9 cellular contexts compared by ENCODE assay signal in the genomic region with DNA sequence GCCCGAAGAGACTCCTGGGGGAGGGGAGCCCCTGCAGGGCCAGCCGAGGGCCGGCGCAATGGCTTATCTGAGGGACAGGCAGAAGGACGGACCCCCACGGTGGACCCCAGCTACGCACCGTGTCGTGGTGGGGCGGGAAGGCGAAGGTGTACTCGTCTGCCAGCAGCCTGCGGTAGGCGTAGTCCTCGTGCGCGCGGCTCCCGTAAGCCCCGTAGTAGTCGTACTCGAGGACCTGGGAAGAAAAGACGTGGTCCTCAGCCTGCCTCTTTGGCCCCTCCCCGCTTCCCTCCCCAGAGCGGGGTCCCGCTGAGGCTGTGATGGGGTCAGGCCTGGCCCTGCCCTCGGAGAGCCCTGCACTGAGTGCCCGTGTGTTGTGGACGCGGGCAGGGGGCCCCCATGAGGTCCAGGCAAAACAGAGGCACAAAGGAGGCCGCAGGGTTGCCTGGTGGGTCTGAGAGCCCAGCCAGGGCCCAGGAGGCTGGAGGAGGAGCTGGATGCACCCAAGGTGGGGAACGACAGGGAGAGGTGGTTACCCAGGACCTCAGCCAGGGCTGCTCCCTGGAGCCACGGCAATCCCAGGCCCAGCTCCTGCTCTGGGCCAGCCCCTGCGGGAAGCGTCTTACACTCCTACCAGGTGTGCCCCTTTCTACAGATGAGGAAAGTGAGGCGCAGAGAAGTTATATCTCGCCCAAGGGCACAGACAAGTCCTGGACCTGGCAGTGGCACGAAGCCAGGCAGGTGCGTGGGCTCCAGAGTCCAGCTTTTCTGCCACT. TPM values are rescaled to one million over a fixed set of nuclear protein-coding genes. Genes with fewer than 3 reads are reported as not detected.
A peak's percentile ranks its signal among the peaks of the same experiment; 100 is the strongest.
DNase-seq lines count a peak whose midpoint lies in the region; ATAC-seq, FAIRE-seq and TF ChIP-seq lines count a peak whose summit lies in the region.
"Had no signal": no experiment of that assay in that cellular context is flagged by ENCODE, and none has a peak within 500 bp of the region (broad histone marks: within the 10 kb centered on the region; RNA-seq: fewer than 3 reads in every experiment).

No MANE protein-coding gene starts in this region.

- peak overlapping the region; percentile 64 to 97 for H3K18ac ChIP-seq in mesenchymal stem cell (ENCODE audit: low read depth in 1 of 2, low read length in 2 of 2)

- peak; percentile 19 to 33 for ATAC-seq in activated T-cell treated with anti-CD3 and anti-CD28 coated beads, Interleukin-2, amount 50 U/mL, for 4 hours
- no peak for ATAC-seq in HG03432 (IDR thresholded peaks at IDR 0.05; ENCODE audit: unreplicated experiment)

- FAIRE-seq in astrocyte (lab: Jason Lieb, UNC): no peak
- no peak for FAIRE-seq in HTR-8/SVneo (lab: Jason Lieb, UNC)

- no peaks in the 10 kb centered on the region for H3K9me3 Mint-ChIP-seq in activated T-cell treated with anti-CD3 and anti-CD28 coated beads, Interleukin-2, amount 50 U/mL, for 4 hours
- no peaks in the 10 kb centered on the region for H3K9me3 Mint-ChIP-seq in astrocyte (ENCODE audit: unreplicated experiment)

- H3K4me1 ChIP-seq in astrocyte (ENCODE audit: insufficient read depth, low read length) (peaks cover 29% of the 10 kb centered on the region), mesenchymal stem cell (ENCODE audit: control insufficient read depth, insufficient read depth, low read depth, low read length) (peaks cover 11% of the 10 kb centered on the region), transverse colon (peaks cover 0 to 10% (median 6%) of the 10 kb centered on the region in 4 donors)

- H3K27ac Mint-ChIP-seq in astrocyte (ENCODE audit: unreplicated experiment): no peak overlapping the region

- H3K4ac ChIP-seq in mesenchymal stem cell (ENCODE audit: low read depth in 1 of 2, low read length in 2 of 2): peak overlapping the region; percentile 80 to 85

- H3K9me3 ChIP-seq in astrocyte (ENCODE audit: insufficient read depth, low read depth, low read length) (no peaks in the 10 kb centered on the region), mesenchymal stem cell (ENCODE audit: control insufficient read depth, low read length) (no peaks in the 10 kb centered on the region), transverse colon (no peaks in the 10 kb centered on the region)

- TF ChIP-seq EP300 in transverse colon (IDR thresholded peaks at IDR 0.05; ENCODE audit: low read depth): no peak

- H3K4me3 Mint-ChIP-seq in activated T-cell treated with anti-CD3 and anti-CD28 coated beads, Interleukin-2, amount 50 U/mL, for 4 hours: peak overlapping the region; percentile 81
- H3K4me3 Mint-ChIP-seq in astrocyte (ENCODE audit: unreplicated experiment): no peak overlapping the region

- peak overlapping the region; percentile 99 for H4K8ac ChIP-seq in mesenchymal stem cell (ENCODE audit: low read length)

- H3K9ac ChIP-seq in astrocyte (ENCODE audit: low read length) (peak overlapping the region; percentile 63), mesenchymal stem cell (ENCODE audit: low read length) (peak overlapping the region; percentile 58)

- H3K4me3 ChIP-seq in astrocyte (ENCODE audit: insufficient read depth, low read depth, low read length): no peak overlapping the region
- H3K4me3 ChIP-seq in mesenchymal stem cell (ENCODE audit: insufficient read depth in 1 of 2, low read depth in 1 of 2, low read length in 2 of 2): peak overlapping the region; percentile 7 to 41
- H3K4me3 ChIP-seq in transverse colon: peak overlapping the region in 2 of 4 donors; percentile 20 to 26

- TF ChIP-seq CTCF in astrocyte (IDR thresholded peaks at IDR 0.05; ENCODE audit: insufficient read depth, low read depth, low read length) (no peak), transverse colon (IDR thresholded peaks at IDR 0.05) (no peak)

- H3K79me1 ChIP-seq in mesenchymal stem cell (replicated peaks; ENCODE audit: low read length, poor library complexity, severe bottlenecking): no peaks in the 10 kb centered on the region

- peaks cover 42% of the 10 kb centered on the region for H3K4me1 Mint-ChIP-seq in activated T-cell treated with anti-CD3 and anti-CD28 coated beads, Interleukin-2, amount 50 U/mL, for 4 hours (ENCODE audit: low read depth)
- peaks cover 7% of the 10 kb centered on the region for H3K4me1 Mint-ChIP-seq in astrocyte (ENCODE audit: low read depth, unreplicated experiment)

- H3K27me3 ChIP-seq in astrocyte (ENCODE audit: insufficient read depth, low read length) (no peaks in the 10 kb centered on the region), mesenchymal stem cell (ENCODE audit: control insufficient read depth in 1 of 2, insufficient read depth in 1 of 2, low read length in 2 of 2) (peaks cover 20 to 24% of the 10 kb centered on the region in 2 experiments), transverse colon (peaks cover 6% of the 10 kb centered on the region)

- DNase-seq in activated T-cell treated with anti-CD3 and anti-CD28 coated beads, Interleukin-2, amount 50 U/mL, for 4 hours: peak; percentile 39
- no peak for DNase-seq in activated T-cell treated with anti-CD3 and anti-CD28 coated beads for 4 hours
- no peak for DNase-seq in astrocyte (ENCODE audit: low read depth)
- no peak for DNase-seq in mesenchymal stem cell
- DNase-seq in transverse colon: no peak
- DNase-seq in NCI-H2196 (lab: John Stamatoyannopoulos, UW; ENCODE audit: unreplicated experiment): no peak
- no peak for DNase-seq in HTR-8/SVneo (ENCODE audit: insufficient read length, low spot score)
- DNase-seq: NCI-H446 treated with DMSO at 0.1 percent for 48 hours had no signal

- H2AFZ ChIP-seq in astrocyte (ENCODE audit: low read depth, low read length) (peak overlapping the region; percentile 96), mesenchymal stem cell (ENCODE audit: low read depth, low read length) (peak overlapping the region; percentile 32)

- H3K79me2 ChIP-seq in astrocyte (ENCODE audit: insufficient read depth, low read length): no peaks in the 10 kb centered on the region

- H3K23ac ChIP-seq in mesenchymal stem cell (ENCODE audit: low read length in 2 of 2): peak overlapping the region in 1 of 2 experiments; percentile 60

- TF ChIP-seq POLR2A in transverse colon (IDR thresholded peaks at IDR 0.05): no peak

- no peak overlapping the region for H2BK5ac ChIP-seq in mesenchymal stem cell (ENCODE audit: low read depth, low read length, poor library complexity, severe bottlenecking)

- peak overlapping the region; percentile 26 for H2BK15ac ChIP-seq in mesenchymal stem cell (ENCODE audit: low read depth, poor library complexity, severe bottlenecking)

- H3K14ac ChIP-seq in mesenchymal stem cell (ENCODE audit: low read length in 2 of 2): peak overlapping the region in 1 of 2 experiments; percentile 95

- peak overlapping the region in 1 of 2 experiments; percentile 92 for H2BK12ac ChIP-seq in mesenchymal stem cell (ENCODE audit: low read length in 2 of 2)

- H3K27ac ChIP-seq in astrocyte (ENCODE audit: low read depth, low read length): no peak overlapping the region
- no peak overlapping the region for H3K27ac ChIP-seq in mesenchymal stem cell (ENCODE audit: low read length, poor library complexity, severe bottlenecking)
- peak overlapping the region in 3 of 4 donors; percentile 6 to 29 (median 29) for H3K27ac ChIP-seq in transverse colon

- H3K36me3 ChIP-seq in astrocyte (ENCODE audit: insufficient read depth, low read length) (no peaks in the 10 kb centered on the region), mesenchymal stem cell (ENCODE audit: control insufficient read depth in 1 of 2, insufficient read depth in 2 of 2, low read depth in 1 of 2, low read length in 2 of 2) (peaks cover 0 to 5% of the 10 kb centered on the region in 2 experiments), transverse colon (no peaks in the 10 kb centered on the region)

- H2BK120ac ChIP-seq in mesenchymal stem cell (ENCODE audit: low read depth, low read length): peak overlapping the region; percentile 77

- H2AK5ac ChIP-seq in mesenchymal stem cell (ENCODE audit: low read length, severe bottlenecking): no peak overlapping the region

- H4K20me1 ChIP-seq in astrocyte (ENCODE audit: insufficient read depth, low read length): no peaks in the 10 kb centered on the region

- 82% methylated on average over 39 of the region's 39 CpGs for WGBS in mesenchymal stem cell
- WGBS in transverse colon (ENCODE audit: low coverage in 1 of 2), 2 donors: 34 to 100% methylated on average over 2 to 25 of the region's 39 CpGs

- peak overlapping the region; percentile 93 for H4K91ac ChIP-seq in mesenchymal stem cell (ENCODE audit: low read length)

- in situ Hi-C loops in transverse colon (cut with MboI; ENCODE audit: low pct_ligation_motif_present in 1 of 4, low pct_unique_long_range_greater_than_20kb in 1 of 4, low sequenced_read_pairs in 3 of 4): loop anchor here in 1 of 4 donors (25.0 kb wide), 1 partner anchor 166 kb away; a partner anchor contains a TSS

- H3K4me2 ChIP-seq in astrocyte (ENCODE audit: low read length): peak overlapping the region; percentile 83
- H3K4me2 ChIP-seq in mesenchymal stem cell (ENCODE audit: low read length, poor library complexity, severe bottlenecking): no peak overlapping the region

- H3K36me3 Mint-ChIP-seq in activated T-cell treated with anti-CD3 and anti-CD28 coated beads, Interleukin-2, amount 50 U/mL, for 4 hours (ENCODE audit: insufficient read depth): no peaks in the 10 kb centered on the region
- peaks cover 2% of the 10 kb centered on the region for H3K36me3 Mint-ChIP-seq in astrocyte (ENCODE audit: low read depth, unreplicated experiment)

- no peaks in the 10 kb centered on the region for H3K27me3 Mint-ChIP-seq in activated T-cell treated with anti-CD3 and anti-CD28 coated beads, Interleukin-2, amount 50 U/mL, for 4 hours (ENCODE audit: low read depth)
- H3K27me3 Mint-ChIP-seq in astrocyte (ENCODE audit: low read depth, unreplicated experiment): peaks cover 24% of the 10 kb centered on the region

- intact Hi-C loops in transverse colon (cut with DNase I; ENCODE audit: low total_unique reads): no loop called here

RNA-seq across cellular contexts. Expression of a gene that starts 35.2 kb away (rescaled TPM):
- total RNA-seq in activated T-cell treated with anti-CD3 and anti-CD28 coated beads, Interleukin-2, amount 50 U/mL, for 4 hours: 1 to 10 TPM; 3.6 to 5.5 (median 5.0) TPM
- total RNA-seq in astrocyte (2.8 and 3.7 TPM in 2 replicates), transverse colon (1 to 10 TPM in 1 of 4 donors, under 1 TPM in 2, not detected in 1; 0.68 to 1.1 (median 0.95) TPM)
- polyA plus RNA-seq in mesenchymal stem cell (2013, experiment 1 of 2): 6.4 TPM
- 6.1 TPM for polyA plus RNA-seq in mesenchymal stem cell (2013, experiment 2 of 2)

Comparison
In these comparisons a context has a peak if more than half of its experiments do, and no peak if none do; other contexts are left out.
1. H3K27ac ChIP-seq: peak in transverse colon (3 of 4); none in astrocyte (single experiment) and mesenchymal stem cell (single experiment).